ENCODE assay signal across 8 cellular contexts in the genomic region with DNA sequence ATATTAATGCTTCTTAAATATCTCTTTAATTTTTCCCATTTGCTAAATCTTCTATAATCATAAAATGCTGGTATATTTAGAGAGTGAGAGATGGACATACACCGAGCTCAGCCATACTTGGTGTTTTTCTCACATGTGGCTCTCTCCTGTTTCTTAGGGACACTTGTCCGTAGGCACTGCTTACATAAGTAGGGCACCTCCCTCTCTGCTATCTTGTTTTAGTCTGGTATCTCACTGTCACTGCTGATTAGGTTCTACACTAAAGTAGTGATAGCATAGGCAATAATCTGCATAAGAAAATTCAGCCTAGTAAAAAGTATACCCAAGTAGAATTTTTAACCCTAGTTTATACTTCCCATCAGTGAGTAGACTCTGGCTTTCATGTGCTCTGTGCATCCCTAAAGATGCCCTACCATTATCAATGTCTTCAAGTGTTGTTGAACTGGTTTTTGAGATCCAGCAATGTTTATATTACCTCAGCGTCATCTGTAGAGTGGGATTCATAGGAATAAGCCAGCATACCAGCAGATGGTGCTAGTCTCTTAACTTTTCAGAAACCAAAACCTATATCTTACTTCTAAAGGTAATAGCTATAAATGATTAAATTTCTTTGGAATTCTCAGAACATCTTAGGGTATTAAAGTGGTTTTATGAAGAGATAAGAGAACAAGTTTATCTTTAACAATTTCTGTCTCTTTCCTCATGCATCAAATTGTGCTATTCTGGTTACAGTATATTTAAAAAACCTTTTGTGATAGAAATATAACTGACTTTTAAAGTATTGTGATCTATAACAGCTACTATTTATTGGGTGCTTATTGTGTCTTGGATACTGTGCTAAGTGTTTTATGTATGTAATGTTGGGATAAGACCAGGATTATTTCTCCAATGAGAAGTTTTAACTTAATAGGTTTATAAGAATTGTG. TPM values are rescaled to one million over a fixed set of nuclear protein-coding genes. Genes with fewer than 3 reads are reported as not detected.
DNase-seq lines count a peak whose midpoint lies in the region; ATAC-seq lines count a peak whose summit lies in the region.

No MANE protein-coding gene starts in this region.

- POLR2A ChIA-PET in activated CD4-positive, alpha-beta T cell treated with anti-CD3 and anti-CD28 coated beads, Interleukin-2, amount 10 ng/mL, durations not matched to agents 7 days and 5 days (lab: Charles Lee), result interaction anchor here (0.7 kb wide), 1 partner anchor 914 kb away, joined by 4 read pairs; no protein-coding TSS in a partner anchor

- no peak overlapping the region for H3K4me3 ChIP-seq in Jurkat, Clone E6-1 (ENCODE audit: low read length)

- H3K27me3 Mint-ChIP-seq in activated CD4-positive, alpha-beta T cell treated with anti-CD3 and anti-CD28 coated beads, Interleukin-2, amount 10 ng/mL, durations not matched to agents 7 days and 5 days, result no peaks in the 10 kb centered on the region

- intact Hi-C loops in sciatic nerve (cut with DNase I), result no loop called here

- no peak overlapping the region for H3K4me3 Mint-ChIP-seq in activated CD4-positive, alpha-beta T cell treated with anti-CD3 and anti-CD28 coated beads, Interleukin-2, amount 10 ng/mL, durations not matched to agents 7 days and 5 days

- H3K9me3 Mint-ChIP-seq in activated CD4-positive, alpha-beta T cell treated with anti-CD3 and anti-CD28 coated beads, Interleukin-2, amount 10 ng/mL, durations not matched to agents 7 days and 5 days, result peaks cover 1% of the 10 kb centered on the region

- CTCF ChIA-PET in activated CD4-positive, alpha-beta T cell treated with anti-CD3 and anti-CD28 coated beads, Interleukin-2, amount 10 ng/mL, durations not matched to agents 7 days and 5 days (lab: Charles Lee), result interaction anchor here (0.6 to 1.6 kb wide), 4 partner anchors 10 to 836 kb away, joined by 3 to 5 read pairs (median 3); a partner anchor contains a TSS

- ATAC-seq in sciatic nerve (peak; percentile 57), HG03025 (IDR thresholded peaks at IDR 0.05; ENCODE audit: low FRiP score, unreplicated experiment) (no peak)

- DNase-seq in activated CD4-positive, alpha-beta T cell treated with anti-CD3 and anti-CD28 coated beads, Interleukin-2, amount 10 ng/mL, durations not matched to agents 7 days and 5 days, result peak; percentile 15
- DNase-seq in activated CD4-positive, alpha-beta T cell treated with anti-CD3 and anti-CD28 coated beads for 48 hours, result no peak
- DNase-seq in Jurkat, Clone E6-1 (ENCODE audit: low read depth, low spot score), result peak; percentile 27
- DNase-seq in SW480 (ENCODE audit: low spot score) (peak; percentile 36), glomerular endothelial cell (ENCODE audit: extremely low read depth, low read depth, low spot score) (peak; percentile 45), sciatic nerve (ENCODE audit: low spot score) (no peak), activated T-cell treated with anti-CD3 and anti-CD28 coated beads for 4 hours (no peak)

- peaks cover 8% of the 10 kb centered on the region for H3K36me3 Mint-ChIP-seq in activated CD4-positive, alpha-beta T cell treated with anti-CD3 and anti-CD28 coated beads, Interleukin-2, amount 10 ng/mL, durations not matched to agents 7 days and 5 days (ENCODE audit: low read depth)

- H3K4me1 Mint-ChIP-seq in activated CD4-positive, alpha-beta T cell treated with anti-CD3 and anti-CD28 coated beads, Interleukin-2, amount 10 ng/mL, durations not matched to agents 7 days and 5 days, result peaks cover 8% of the 10 kb centered on the region

- H3K27ac Mint-ChIP-seq in activated CD4-positive, alpha-beta T cell treated with anti-CD3 and anti-CD28 coated beads, Interleukin-2, amount 10 ng/mL, durations not matched to agents 7 days and 5 days, result no peak overlapping the region

RNA-seq across cellular contexts. Expression of a gene that starts 32.9 kb away (rescaled TPM):
- total RNA-seq in activated CD4-positive, alpha-beta T cell treated with anti-CD3 and anti-CD28 coated beads, Interleukin-2, amount 10 ng/mL, durations not matched to agents 7 days and 5 days, result 10 to 100 TPM; 46.9 to 48.8 TPM
- polyA plus RNA-seq in Jurkat, Clone E6-1 (2012; ENCODE audit: insufficient read depth, insufficient read length), result 22.6 TPM
- 11.7 and 19.5 TPM in 2 replicates for total RNA-seq in glomerular endothelial cell
- 42.8 TPM for total RNA-seq in sciatic nerve

Comparison
In these comparisons a context has a peak if more than half of its experiments do, and no peak if none do; other contexts are left out.
1. DNase-seq: peak in activated CD4-positive, alpha-beta T cell treated with anti-CD3 and anti-CD28 coated beads, Interleukin-2, amount 10 ng/mL, durations not matched to agents 7 days and 5 days (single experiment), Jurkat, Clone E6-1 (single experiment), SW480 (single experiment) and glomerular endothelial cell (single experiment); none in activated CD4-positive, alpha-beta T cell treated with anti-CD3 and anti-CD28 coated beads for 48 hours (single experiment), sciatic nerve (single experiment) and activated T-cell treated with anti-CD3 and anti-CD28 coated beads for 4 hours (single experiment).